11 cellular contexts compared by ENCODE assay signal in the genomic region with DNA sequence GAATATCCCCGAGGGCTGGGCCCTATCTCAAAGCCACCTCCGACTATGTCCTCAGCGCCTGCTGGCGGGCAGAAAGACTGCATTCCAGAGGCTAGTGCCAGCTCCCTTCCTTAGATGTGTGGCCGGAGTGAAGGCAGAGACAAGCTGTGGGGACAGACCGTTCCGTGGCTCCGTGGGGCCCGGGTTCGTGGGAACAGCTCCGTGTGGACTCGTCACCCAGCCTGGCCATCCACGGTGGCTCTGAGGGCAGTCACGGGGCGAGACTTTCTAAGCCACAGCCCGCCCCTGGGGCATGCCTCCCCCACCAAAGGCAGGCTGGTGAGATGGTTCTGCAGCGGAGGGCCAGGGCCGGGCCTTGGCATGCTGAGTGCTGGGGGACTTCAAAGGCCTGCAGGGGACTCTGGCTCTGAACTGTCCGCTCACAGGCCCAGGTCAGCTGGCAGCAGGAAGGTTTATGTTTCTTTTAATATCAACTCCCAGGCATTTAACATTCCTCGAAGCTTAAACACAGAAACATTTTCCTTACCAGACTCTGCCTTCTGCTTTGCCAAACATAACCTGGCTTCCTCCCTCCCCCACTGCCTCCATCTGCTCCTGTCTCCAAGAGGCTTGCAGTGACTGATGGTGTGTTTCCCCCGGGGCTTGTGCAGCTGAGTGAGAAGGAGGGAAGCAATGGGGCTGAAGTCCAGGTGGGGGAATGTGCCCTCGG. TPM values are rescaled to one million over a fixed set of nuclear protein-coding genes. Genes with fewer than 3 reads are reported as not detected.
DNase-seq lines count a peak whose midpoint lies in the region; ATAC-seq and TF ChIP-seq lines count a peak whose summit lies in the region.
"Had no signal": no experiment of that assay in that cellular context is flagged by ENCODE, and none has a peak within 500 bp of the region (broad histone marks: within the 10 kb centered on the region; RNA-seq: fewer than 3 reads in every experiment).

No MANE protein-coding gene starts in this region.

- H3K9me3 Mint-ChIP-seq in neural progenitor cell: no peaks in the 10 kb centered on the region
- H3K9me3 Mint-ChIP-seq: CD4-positive, alpha-beta T cell had no signal

- intact Hi-C loops in left ventricle myocardium superior (cut with micrococcal nuclease): loop anchor here (10.0 kb wide), 1 partner anchor 253 kb away; no protein-coding TSS in a partner anchor

- no peak overlapping the region for H3K4me2 ChIP-seq in neural progenitor cell
- H3K4me2 ChIP-seq: smooth muscle cell had no signal

- peaks cover 8% of the 10 kb centered on the region for H4K20me1 ChIP-seq in neural progenitor cell (ENCODE audit: low read depth)

- no peaks in the 10 kb centered on the region for H3K36me3 ChIP-seq in neural progenitor cell

- DNase-seq in DMS 273 (lab: John Stamatoyannopoulos, UW; ENCODE audit: unreplicated experiment) (peak; percentile 91), astrocyte of the hippocampus (ENCODE audit: low read depth, low spot score) (peak; percentile 76), left ventricle myocardium superior (peak; percentile 86), retina (peak; percentile 53), neural progenitor cell (ENCODE audit: low spot score) (no peak)
- DNase-seq: CD4-positive, alpha-beta T cell; NCI-H1105 treated with DMSO at 0.1 percent for 48 hours had no signal

- H3K36me3 Mint-ChIP-seq in neural progenitor cell: peaks cover 7% of the 10 kb centered on the region

- no peaks in the 10 kb centered on the region for H3K27me3 ChIP-seq in neural progenitor cell

- H3K4me1 Mint-ChIP-seq in neural progenitor cell: peaks cover 24% of the 10 kb centered on the region

- ATAC-seq in left ventricle myocardium superior: peak; percentile 81
- ATAC-seq in GM19452 (IDR thresholded peaks at IDR 0.05; ENCODE audit: unreplicated experiment): no peak
- ATAC-seq in GM18858 (IDR thresholded peaks at IDR 0.05; ENCODE audit: unreplicated experiment): no peak
- no peak for ATAC-seq in HG02840 (IDR thresholded peaks at IDR 0.05; ENCODE audit: low FRiP score, unreplicated experiment)

- no peak for TF ChIP-seq CTCF in neural progenitor cell (IDR thresholded peaks at IDR 0.05)

- no peaks in the 10 kb centered on the region for H3K9me3 ChIP-seq in neural progenitor cell (ENCODE audit: low read depth)

- H3K27ac ChIP-seq in neural progenitor cell: no peak overlapping the region

- H3K4me3 ChIP-seq in neural progenitor cell: no peak overlapping the region
- H3K4me3 ChIP-seq: smooth muscle cell had no signal

- no peak overlapping the region for H3K9ac ChIP-seq in neural progenitor cell

- no peak overlapping the region for H3K27ac Mint-ChIP-seq in neural progenitor cell
- H3K27ac Mint-ChIP-seq: CD4-positive, alpha-beta T cell had no signal

- H3K4me3 Mint-ChIP-seq in neural progenitor cell: no peak overlapping the region
- H3K4me3 Mint-ChIP-seq: CD4-positive, alpha-beta T cell had no signal

- no peaks in the 10 kb centered on the region for H3F3A ChIP-seq in neural progenitor cell (ENCODE audit: low read depth)

- no peaks in the 10 kb centered on the region for H3K79me2 ChIP-seq in neural progenitor cell (ENCODE audit: low read depth)

- no peak overlapping the region for H2AFZ ChIP-seq in neural progenitor cell (replicated peaks)

- H3K4me1 ChIP-seq in neural progenitor cell: peaks cover 8% of the 10 kb centered on the region

- H3K27me3 Mint-ChIP-seq in neural progenitor cell (ENCODE audit: insufficient read depth, low read depth): peaks cover 10% of the 10 kb centered on the region
- H3K27me3 Mint-ChIP-seq: CD4-positive, alpha-beta T cell had no signal

RNA-seq across cellular contexts. Expression of gene TIMM22, which starts 50.4 kb away (rescaled TPM):
- total RNA-seq in left ventricle myocardium superior: 15.8 TPM
- total RNA-seq in neural progenitor cell (ENCODE audit: low replicate concordance): 11.7 and 15.7 TPM in 2 replicates
